In the genomic region with DNA sequence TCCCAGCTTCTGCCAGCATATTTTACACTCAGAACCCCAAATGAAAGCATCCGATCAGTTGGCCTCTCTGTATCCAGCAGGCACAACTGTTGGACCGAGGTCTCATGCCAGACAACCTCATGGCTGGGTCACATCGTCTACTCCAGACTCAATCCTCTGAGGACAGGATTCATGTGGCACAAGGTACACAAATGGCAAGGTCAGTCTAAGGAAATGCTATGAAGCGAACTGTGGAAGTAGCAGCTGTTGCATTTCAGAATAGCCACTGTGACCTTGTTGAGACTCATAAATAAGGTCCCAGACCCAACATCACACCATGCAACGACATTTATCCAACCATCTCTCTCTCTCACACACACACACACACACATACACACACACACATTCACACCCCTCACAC, we compare ENCODE assay signal across 1 cellular context.
TF ChIP-seq lines count a peak whose summit lies in the region.

No MANE protein-coding gene starts in this region.

TF ChIP-seq in IMR-90, 13 proteins besides CTCF, POLR2A, EP300 and RAD21:
- TF ChIP-seq CEBPB (IDR thresholded peaks at IDR 0.05; ENCODE audit: low read depth, low read length) (no peak), MAFK (IDR thresholded peaks at IDR 0.05; ENCODE audit: low read depth, low read length) (no peak), FOS (IDR thresholded peaks at IDR 0.05; ENCODE audit: low read depth, low read length) (no peak), BHLHE40 (IDR thresholded peaks at IDR 0.05; ENCODE audit: low read depth, low read length) (no peak), MAZ (IDR thresholded peaks at IDR 0.05; ENCODE audit: borderline replicate concordance, low read depth, low read length) (no peak), MXI1 (IDR thresholded peaks at IDR 0.05; ENCODE audit: borderline replicate concordance, low read depth, low read length) (no peak), CHD1 (IDR thresholded peaks at IDR 0.05; ENCODE audit: low read depth, low read length) (no peak), RFX5 (IDR thresholded peaks at IDR 0.05; ENCODE audit: low read depth, low read length) (no peak), RCOR1 (IDR thresholded peaks at IDR 0.05; ENCODE audit: insufficient replicate concordance, low read length) (no peak), SMC3 (IDR thresholded peaks at IDR 0.05; ENCODE audit: low read depth, low read length) (no peak), NFE2L2 (IDR thresholded peaks at IDR 0.05; ENCODE audit: low read depth, low read length) (no peak)
- TF ChIP-seq, protein P1, sequence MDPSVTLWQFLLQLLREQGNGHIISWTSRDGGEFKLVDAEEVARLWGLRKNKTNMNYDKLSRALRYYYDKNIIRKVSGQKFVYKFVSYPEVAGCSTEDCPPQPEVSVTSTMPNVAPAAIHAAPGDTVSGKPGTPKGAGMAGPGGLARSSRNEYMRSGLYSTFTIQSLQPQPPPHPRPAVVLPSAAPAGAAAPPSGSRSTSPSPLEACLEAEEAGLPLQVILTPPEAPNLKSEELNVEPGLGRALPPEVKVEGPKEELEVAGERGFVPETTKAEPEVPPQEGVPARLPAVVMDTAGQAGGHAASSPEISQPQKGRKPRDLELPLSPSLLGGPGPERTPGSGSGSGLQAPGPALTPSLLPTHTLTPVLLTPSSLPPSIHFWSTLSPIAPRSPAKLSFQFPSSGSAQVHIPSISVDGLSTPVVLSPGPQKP (IDR thresholded peaks at IDR 0.05; ENCODE audit: borderline replicate concordance, low read depth, low read length) = no peak
- TF ChIP-seq, protein P2, sequence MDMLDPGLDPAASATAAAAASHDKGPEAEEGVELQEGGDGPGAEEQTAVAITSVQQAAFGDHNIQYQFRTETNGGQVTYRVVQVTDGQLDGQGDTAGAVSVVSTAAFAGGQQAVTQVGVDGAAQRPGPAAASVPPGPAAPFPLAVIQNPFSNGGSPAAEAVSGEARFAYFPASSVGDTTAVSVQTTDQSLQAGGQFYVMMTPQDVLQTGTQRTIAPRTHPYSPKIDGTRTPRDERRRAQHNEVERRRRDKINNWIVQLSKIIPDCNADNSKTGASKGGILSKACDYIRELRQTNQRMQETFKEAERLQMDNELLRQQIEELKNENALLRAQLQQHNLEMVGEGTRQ (IDR thresholded peaks at IDR 0.05; ENCODE audit: low read depth, low read length) = no peak
